ENCODE assay signal across 1 cellular context in genomic region chr6:41682056-41682477, GRCh38.
A peak's percentile ranks its signal among the peaks of the same experiment; 100 is the strongest.
TF ChIP-seq lines count a peak whose summit lies in the region.

No MANE protein-coding gene starts in this region.

TF ChIP-seq in GM12878, 131 proteins besides CTCF, POLR2A, EP300 and RAD21 (continued from another document):
- TF ChIP-seq, protein P1, sequence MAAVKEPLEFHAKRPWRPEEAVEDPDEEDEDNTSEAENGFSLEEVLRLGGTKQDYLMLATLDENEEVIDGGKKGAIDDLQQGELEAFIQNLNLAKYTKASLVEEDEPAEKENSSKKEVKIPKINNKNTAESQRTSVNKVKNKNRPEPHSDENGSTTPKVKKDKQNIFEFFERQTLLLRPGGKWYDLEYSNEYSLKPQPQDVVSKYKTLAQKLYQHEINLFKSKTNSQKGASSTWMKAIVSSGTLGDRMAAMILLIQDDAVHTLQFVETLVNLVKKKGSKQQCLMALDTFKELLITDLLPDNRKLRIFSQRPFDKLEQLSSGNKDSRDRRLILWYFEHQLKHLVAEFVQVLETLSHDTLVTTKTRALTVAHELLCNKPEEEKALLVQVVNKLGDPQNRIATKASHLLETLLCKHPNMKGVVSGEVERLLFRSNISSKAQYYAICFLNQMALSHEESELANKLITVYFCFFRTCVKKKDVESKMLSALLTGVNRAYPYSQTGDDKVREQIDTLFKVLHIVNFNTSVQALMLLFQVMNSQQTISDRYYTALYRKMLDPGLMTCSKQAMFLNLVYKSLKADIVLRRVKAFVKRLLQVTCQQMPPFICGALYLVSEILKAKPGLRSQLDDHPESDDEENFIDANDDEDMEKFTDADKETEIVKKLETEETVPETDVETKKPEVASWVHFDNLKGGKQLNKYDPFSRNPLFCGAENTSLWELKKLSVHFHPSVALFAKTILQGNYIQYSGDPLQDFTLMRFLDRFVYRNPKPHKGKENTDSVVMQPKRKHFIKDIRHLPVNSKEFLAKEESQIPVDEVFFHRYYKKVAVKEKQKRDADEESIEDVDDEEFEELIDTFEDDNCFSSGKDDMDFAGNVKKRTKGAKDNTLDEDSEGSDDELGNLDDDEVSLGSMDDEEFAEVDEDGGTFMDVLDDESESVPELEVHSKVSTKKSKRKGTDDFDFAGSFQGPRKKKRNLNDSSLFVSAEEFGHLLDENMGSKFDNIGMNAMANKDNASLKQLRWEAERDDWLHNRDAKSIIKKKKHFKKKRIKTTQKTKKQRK (IDR thresholded peaks at IDR 0.05; ENCODE audit: low read depth, low read length), result no peak
- TF ChIP-seq DPF2 (IDR thresholded peaks at IDR 0.05) (no peak), YBX1 (IDR thresholded peaks at IDR 0.05) (no peak), YY1 (IDR thresholded peaks at IDR 0.05; ENCODE audit: low read depth, low read length) (peak; percentile 83), GABPA (IDR thresholded peaks at IDR 0.05; ENCODE audit: low read depth) (no peak), CBFB (IDR thresholded peaks at IDR 0.05; ENCODE audit: low read depth) (no peak), SREBF2 (IDR thresholded peaks at IDR 0.05; ENCODE audit: low read length) (no peak), RCOR1 (conservative IDR thresholded peaks at IDR 0.05; ENCODE audit: low read depth, low read length) (no peak), SRF (IDR thresholded peaks at IDR 0.05; ENCODE audit: low read depth in 2 of 2, low read length in 2 of 2) (no peak), USF1 (IDR thresholded peaks at IDR 0.05; ENCODE audit: borderline replicate concordance, extremely low read length, insufficient read depth, low read depth, low read length) (no peak), SIN3A (IDR thresholded peaks at IDR 0.05; ENCODE audit: low read depth, low read length) (no peak), ZNF622 (IDR thresholded peaks at IDR 0.05) (no peak), RUNX3 (IDR thresholded peaks at IDR 0.05; ENCODE audit: low read length) (peak; percentile 54; the same call in 1 of the 2 replicates), BHLHE40 (IDR thresholded peaks at IDR 0.05; ENCODE audit: borderline replicate concordance in 1 of 2, low read depth in 2 of 2, low read length in 1 of 2) (no peak), ETV6 (conservative IDR thresholded peaks at IDR 0.05 in 1 of 2, IDR thresholded peaks at IDR 0.05 in 1 of 2; ENCODE audit: borderline replicate concordance in 1 of 2, low read depth in 1 of 2) (no peak), ZZZ3 (IDR thresholded peaks at IDR 0.05; ENCODE audit: control insufficient read depth, insufficient read length, low read depth) (no peak), PAX5 (IDR thresholded peaks at IDR 0.05; ENCODE audit: borderline replicate concordance, low read depth, low read length) (no peak), MLLT1 (IDR thresholded peaks at IDR 0.05) (no peak), FOXK2 (IDR thresholded peaks at IDR 0.05) (no peak), EGR1 (IDR thresholded peaks at IDR 0.05; ENCODE audit: borderline replicate concordance in 1 of 2, low read depth in 2 of 2, low read length in 2 of 2) (no peak), POLR2AphosphoS5 (IDR thresholded peaks at IDR 0.05; ENCODE audit: low read length) (peak; percentile 31; the same call in 1 of the 2 replicates)
- TF ChIP-seq, protein P2, sequence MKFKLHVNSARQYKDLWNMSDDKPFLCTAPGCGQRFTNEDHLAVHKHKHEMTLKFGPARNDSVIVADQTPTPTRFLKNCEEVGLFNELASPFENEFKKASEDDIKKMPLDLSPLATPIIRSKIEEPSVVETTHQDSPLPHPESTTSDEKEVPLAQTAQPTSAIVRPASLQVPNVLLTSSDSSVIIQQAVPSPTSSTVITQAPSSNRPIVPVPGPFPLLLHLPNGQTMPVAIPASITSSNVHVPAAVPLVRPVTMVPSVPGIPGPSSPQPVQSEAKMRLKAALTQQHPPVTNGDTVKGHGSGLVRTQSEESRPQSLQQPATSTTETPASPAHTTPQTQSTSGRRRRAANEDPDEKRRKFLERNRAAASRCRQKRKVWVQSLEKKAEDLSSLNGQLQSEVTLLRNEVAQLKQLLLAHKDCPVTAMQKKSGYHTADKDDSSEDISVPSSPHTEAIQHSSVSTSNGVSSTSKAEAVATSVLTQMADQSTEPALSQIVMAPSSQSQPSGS (IDR thresholded peaks at IDR 0.05; ENCODE audit: low read length), result no peak
- TF ChIP-seq, protein P3, sequence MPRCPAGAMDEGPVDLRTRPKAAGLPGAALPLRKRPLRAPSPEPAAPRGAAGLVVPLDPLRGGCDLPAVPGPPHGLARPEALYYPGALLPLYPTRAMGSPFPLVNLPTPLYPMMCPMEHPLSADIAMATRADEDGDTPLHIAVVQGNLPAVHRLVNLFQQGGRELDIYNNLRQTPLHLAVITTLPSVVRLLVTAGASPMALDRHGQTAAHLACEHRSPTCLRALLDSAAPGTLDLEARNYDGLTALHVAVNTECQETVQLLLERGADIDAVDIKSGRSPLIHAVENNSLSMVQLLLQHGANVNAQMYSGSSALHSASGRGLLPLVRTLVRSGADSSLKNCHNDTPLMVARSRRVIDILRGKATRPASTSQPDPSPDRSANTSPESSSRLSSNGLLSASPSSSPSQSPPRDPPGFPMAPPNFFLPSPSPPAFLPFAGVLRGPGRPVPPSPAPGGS (IDR thresholded peaks at IDR 0.05; ENCODE audit: borderline replicate concordance, insufficient read depth, low read depth, low read length, poor library complexity, severe bottlenecking), result peak; percentile 48
- TF ChIP-seq, protein P4, sequence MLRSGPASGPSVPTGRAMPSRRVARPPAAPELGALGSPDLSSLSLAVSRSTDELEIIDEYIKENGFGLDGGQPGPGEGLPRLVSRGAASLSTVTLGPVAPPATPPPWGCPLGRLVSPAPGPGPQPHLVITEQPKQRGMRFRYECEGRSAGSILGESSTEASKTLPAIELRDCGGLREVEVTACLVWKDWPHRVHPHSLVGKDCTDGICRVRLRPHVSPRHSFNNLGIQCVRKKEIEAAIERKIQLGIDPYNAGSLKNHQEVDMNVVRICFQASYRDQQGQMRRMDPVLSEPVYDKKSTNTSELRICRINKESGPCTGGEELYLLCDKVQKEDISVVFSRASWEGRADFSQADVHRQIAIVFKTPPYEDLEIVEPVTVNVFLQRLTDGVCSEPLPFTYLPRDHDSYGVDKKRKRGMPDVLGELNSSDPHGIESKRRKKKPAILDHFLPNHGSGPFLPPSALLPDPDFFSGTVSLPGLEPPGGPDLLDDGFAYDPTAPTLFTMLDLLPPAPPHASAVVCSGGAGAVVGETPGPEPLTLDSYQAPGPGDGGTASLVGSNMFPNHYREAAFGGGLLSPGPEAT (IDR thresholded peaks at IDR 0.05; ENCODE audit: low read depth), result no peak
